6 cellular contexts compared by ENCODE assay signal in the genomic region with DNA sequence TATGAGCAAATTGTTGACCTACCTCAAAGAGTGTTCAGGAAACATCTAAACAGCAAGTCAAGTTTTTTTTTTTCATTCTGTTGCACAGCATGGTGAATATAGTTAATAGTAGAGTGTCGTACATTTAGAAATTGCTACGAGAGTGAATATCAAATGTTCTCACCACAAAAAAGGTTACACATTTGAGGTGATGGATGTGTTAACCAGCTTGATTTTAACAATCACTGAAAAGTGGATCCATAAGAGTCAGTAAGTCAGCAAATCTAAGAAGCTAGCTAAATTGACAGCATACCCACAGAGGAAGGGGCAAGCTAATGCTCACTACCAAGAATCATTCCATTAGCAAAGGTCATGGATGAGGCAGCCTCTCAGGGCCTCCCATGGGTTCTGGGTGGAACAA.
"Had no signal": no experiment of that assay in that cellular context is flagged by ENCODE, and none has a peak within 500 bp of the region (broad histone marks: within the 10 kb centered on the region; RNA-seq: fewer than 3 reads in every experiment).

No MANE protein-coding gene starts in this region.

- H3K4me1 Mint-ChIP-seq: IgD-negative memory B cell had no signal

- H3K36me3 Mint-ChIP-seq: IgD-negative memory B cell had no signal

- DNase-seq: GOT3, H7, HFFc6, KBM-7 had no signal

- H3K4me3 Mint-ChIP-seq: HFFc6, IgD-negative memory B cell had no signal

- H3K27ac Mint-ChIP-seq: HFFc6, IgD-negative memory B cell had no signal

- H3K27me3 Mint-ChIP-seq: IgD-negative memory B cell had no signal

- ATAC-seq: HCT116 had no signal

- H3K9me3 Mint-ChIP-seq: HFFc6 had no signal
